Comparison of ENCODE assay signal across 19 cellular contexts in genomic region chr15:27550635-27551034, GRCh38.
"Had no signal": no experiment of that assay in that cellular context is flagged by ENCODE, and none has a peak within 500 bp of the region (broad histone marks: within the 10 kb centered on the region; RNA-seq: fewer than 3 reads in every experiment).

No MANE protein-coding gene starts in this region.

- H3K27me3 ChIP-seq: SJSA1 had no signal

- H3K9me3 ChIP-seq: SJSA1 had no signal

- H3K4me3 ChIP-seq: SJSA1, SK-N-MC had no signal

- FAIRE-seq: RCC 7860 had no signal

- DNase-seq: KBM-7, MV-4-11, NCI-H1048, NCI-H1105, NCI-H1436 treated with DMSO at 0.1 percent for 48 hours, NCI-H1694, NCI-H187 treated with DMSO at 0.1 percent for 48 hours, NCI-H2029 treated with DMSO at 0.1 percent for 48 hours, NCI-H2171, NCI-H226, NCI-H446, NCI-H510A, NCI-H526, Right ventricle myocardium superior, RPMI8226, SIG-M5 had no signal

- H3K36me3 ChIP-seq: SJSA1 had no signal

- H3K27ac ChIP-seq: SJSA1, SK-N-MC had no signal

- H3K4me1 ChIP-seq: SJSA1 had no signal
